19 cellular contexts compared by ENCODE assay signal in the genomic region with DNA sequence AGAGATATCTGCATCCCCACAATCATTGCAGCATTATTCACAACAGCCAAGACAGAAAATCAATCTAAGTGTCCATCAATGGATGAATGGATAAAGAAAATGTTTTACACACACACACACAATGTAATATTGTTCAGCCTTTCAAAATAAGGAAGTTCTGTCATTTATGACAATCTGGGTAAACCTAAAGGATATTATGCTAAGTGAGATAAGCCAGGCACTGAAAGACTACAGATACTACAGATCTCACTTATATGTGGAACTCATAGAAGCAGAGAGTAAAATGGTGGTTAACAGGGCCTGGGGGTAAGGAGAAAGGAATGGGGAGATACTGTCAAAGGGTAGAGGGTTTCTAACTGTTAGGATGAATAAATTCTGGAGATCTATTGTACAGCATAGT. TPM values are rescaled to one million over a fixed set of nuclear protein-coding genes. Genes with fewer than 3 reads are reported as not detected.
A peak's percentile ranks its signal among the peaks of the same experiment; 100 is the strongest.
DNase-seq lines count a peak whose midpoint lies in the region; ATAC-seq, FAIRE-seq and TF ChIP-seq lines count a peak whose summit lies in the region.
"Had no signal": no experiment of that assay in that cellular context is flagged by ENCODE, and none has a peak within 500 bp of the region (broad histone marks: within the 10 kb centered on the region; RNA-seq: fewer than 3 reads in every experiment).

No MANE protein-coding gene starts in this region.

- H3K4me3 Mint-ChIP-seq in effector memory CD8-positive, alpha-beta T cell = no peak overlapping the region
- H3K4me3 Mint-ChIP-seq: B cell; CD4-positive, alpha-beta memory T cell had no signal

- no peaks in the 10 kb centered on the region for H3K79me2 ChIP-seq in K562 (ENCODE audit: control insufficient read depth, insufficient read depth, low read length)

- no peaks in the 10 kb centered on the region for H3K27me3 Mint-ChIP-seq in effector memory CD8-positive, alpha-beta T cell
- H3K27me3 Mint-ChIP-seq: B cell; CD4-positive, alpha-beta memory T cell had no signal

- H3K4me2 ChIP-seq in K562 (ENCODE audit: insufficient read depth, low read length) = no peak overlapping the region

- no peak for TF ChIP-seq POLR2A in K562 (conservative IDR thresholded peaks at IDR 0.05)

- no peak overlapping the region for H3K27ac Mint-ChIP-seq in effector memory CD8-positive, alpha-beta T cell
- H3K27ac Mint-ChIP-seq: B cell; CD4-positive, alpha-beta memory T cell had no signal

- no peaks in the 10 kb centered on the region for H3K9me1 ChIP-seq in K562 (ENCODE audit: control insufficient read depth, insufficient read depth, low read length)

- TF ChIP-seq CTCF in K562 (IDR thresholded peaks at IDR 0.05 in 2 of 3, conservative IDR thresholded peaks at IDR 0.05 in 1 of 3; ENCODE audit: insufficient read depth in 2 of 3, low read depth in 1 of 3, low read length in 3 of 3) = no peak

- no peak overlapping the region for H3K27ac ChIP-seq in K562 (ENCODE audit: extremely low read depth, low read depth, low read length)
- H3K27ac ChIP-seq: C4-2B had no signal

- no peak overlapping the region for H2AFZ ChIP-seq in K562 (ENCODE audit: low read depth, low read length)

- peaks cover 3 to 13% of the 10 kb centered on the region in 2 experiments; a peak in 3 of 5 replicates for H3K4me1 ChIP-seq in K562 (replicated peaks in 1 of 2; ENCODE audit: control insufficient read depth in 2 of 2, insufficient read depth in 2 of 2, low read length in 2 of 2)
- H3K4me1 ChIP-seq: HAP-1 had no signal

- no peak overlapping the region for H3K4me3 ChIP-seq in K562
- H3K4me3 ChIP-seq: HAP-1 had no signal

- peak; percentile 16; the same call in 1 of the 3 replicates for ATAC-seq in K562
- no peak for ATAC-seq in effector memory CD8-positive, alpha-beta T cell (replicated peaks)
- ATAC-seq: HepG2 had no signal

- peak; percentile 40 for FAIRE-seq in K562 (lab: Jason Lieb, UNC)
- FAIRE-seq: A204.1, G401.6, H1, HepG2, HTR-8/SVneo had no signal

- no peak overlapping the region for H3K9ac ChIP-seq in K562 (ENCODE audit: insufficient read depth in 1 of 2, low read depth in 2 of 2, low read length in 2 of 2)

- in situ Hi-C loops in KBM-7 (cut with MboI; ENCODE audit: low pct_unique_long_range_greater_than_20kb, low sequenced_read_pairs) (no loop called here), K562 (cut with MboI) (no loop called here)

- no peaks in the 10 kb centered on the region for H3K36me3 ChIP-seq in K562 (ENCODE audit: control insufficient read depth, insufficient read depth, low read length)
- H3K36me3 ChIP-seq: HAP-1 had no signal

- POLR2A ChIA-PET in K562 (lab: Yijun Ruan, JAX) = no interaction called here

- no peaks in the 10 kb centered on the region for H3K4me1 Mint-ChIP-seq in effector memory CD8-positive, alpha-beta T cell (ENCODE audit: low read depth in 2 of 2)
- H3K4me1 Mint-ChIP-seq: CD4-positive, alpha-beta memory T cell had no signal

- BruUV-seq in K562 (replicated peaks; lab: Mats Ljungman, UMichigan) = no TSS peak

- H3K9me3 Mint-ChIP-seq in effector memory CD8-positive, alpha-beta T cell = no peaks in the 10 kb centered on the region
- H3K9me3 Mint-ChIP-seq: CD4-positive, alpha-beta memory T cell had no signal

- intact Hi-C loops in K562 (cut with micrococcal nuclease) = no loop called here

- no peaks in the 10 kb centered on the region for H4K20me1 ChIP-seq in K562 (replicated peaks; ENCODE audit: control insufficient read depth, insufficient read depth, low read length)

- TF ChIP-seq EP300 in K562 (IDR thresholded peaks at IDR 0.05; ENCODE audit: low read length) = no peak

- no peaks in the 10 kb centered on the region for H3K9me3 ChIP-seq in K562 (replicated peaks; ENCODE audit: control insufficient read depth, insufficient read depth, low read depth, low read length)
- H3K9me3 ChIP-seq: HAP-1 had no signal

- CTCF ChIA-PET in K562 (lab: Yijun Ruan, JAX; ENCODE audit: low intra/inter-chr PET ratio) = no interaction called here

- no peak; a peak in 1 of 4 replicates for TF ChIP-seq RAD21 in K562 (CRISPR knock-in tag; conservative IDR thresholded peaks at IDR 0.05 in 1 of 2, IDR thresholded peaks at IDR 0.05 in 1 of 2)

- H3K36me3 Mint-ChIP-seq in effector memory CD8-positive, alpha-beta T cell (ENCODE audit: insufficient read depth) = peaks cover 3% of the 10 kb centered on the region
- H3K36me3 Mint-ChIP-seq: CD4-positive, alpha-beta memory T cell had no signal

- no peaks in the 10 kb centered on the region for H3K27me3 ChIP-seq in K562 (ENCODE audit: control insufficient read depth in 2 of 2, insufficient read depth in 2 of 2, low read length in 2 of 2)

- DNase-seq in KBM-7 = peak; percentile 56
- peak; percentile 95 for DNase-seq in OCI-M1 (lab: John Stamatoyannopoulos, UW)
- DNase-seq in K562 (ENCODE audit: extremely low read depth in 1 of 4, low spot score in 3 of 4) = no peak
- DNase-seq in effector memory CD8-positive, alpha-beta T cell = no peak
- DNase-seq in SHP77 (lab: John Stamatoyannopoulos, UW) = no peak
- DNase-seq in T1000 (lab: John Stamatoyannopoulos, UW) = no peak
- no peak for DNase-seq in NAMALWA (ENCODE audit: low spot score)
- DNase-seq: CD4-positive, alpha-beta memory T cell; DMS153; DMS79 treated with DMSO at 0.1 percent for 48 hours; EL had no signal

TF ChIP-seq in K562, 482 proteins besides CTCF, POLR2A, EP300 and RAD21 (continues in another document):
- TF ChIP-seq LEF1 (IDR thresholded peaks at IDR 0.05) = no peak
- TF ChIP-seq SMARCA4 (IDR thresholded peaks at IDR 0.05) = peak; percentile 39; the same call in 1 of the 2 replicates
- no peak for TF ChIP-seq ZNF589 (CRISPR knock-in tag; IDR thresholded peaks at IDR 0.05; ENCODE audit: low read depth)
- TF ChIP-seq GTF2E2 (tag; IDR thresholded peaks at IDR 0.05) = no peak
- no peak for TF ChIP-seq GABPB2 (CRISPR knock-in tag; conservative IDR thresholded peaks at IDR 0.05)
- TF ChIP-seq RCOR1 (IDR thresholded peaks at IDR 0.05; ENCODE audit: borderline replicate concordance in 1 of 2, low read depth in 2 of 2, low read length in 2 of 2) = peak in 1 of 2 experiments; percentile 45; a peak in 1 of 4 replicates
- TF ChIP-seq, protein P1, sequence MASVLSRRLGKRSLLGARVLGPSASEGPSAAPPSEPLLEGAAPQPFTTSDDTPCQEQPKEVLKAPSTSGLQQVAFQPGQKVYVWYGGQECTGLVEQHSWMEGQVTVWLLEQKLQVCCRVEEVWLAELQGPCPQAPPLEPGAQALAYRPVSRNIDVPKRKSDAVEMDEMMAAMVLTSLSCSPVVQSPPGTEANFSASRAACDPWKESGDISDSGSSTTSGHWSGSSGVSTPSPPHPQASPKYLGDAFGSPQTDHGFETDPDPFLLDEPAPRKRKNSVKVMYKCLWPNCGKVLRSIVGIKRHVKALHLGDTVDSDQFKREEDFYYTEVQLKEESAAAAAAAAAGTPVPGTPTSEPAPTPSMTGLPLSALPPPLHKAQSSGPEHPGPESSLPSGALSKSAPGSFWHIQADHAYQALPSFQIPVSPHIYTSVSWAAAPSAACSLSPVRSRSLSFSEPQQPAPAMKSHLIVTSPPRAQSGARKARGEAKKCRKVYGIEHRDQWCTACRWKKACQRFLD (CRISPR knock-in tag; IDR thresholded peaks at IDR 0.05) = no peak
- TF ChIP-seq TCF3 (CRISPR knock-in tag; IDR thresholded peaks at IDR 0.05) = peak; percentile 32; the same call in 1 of the 2 replicates
- no peak for TF ChIP-seq HCFC1 (IDR thresholded peaks at IDR 0.05; ENCODE audit: low read depth, low read length)

RNA-seq across cellular contexts. Expression of gene EED, which starts 36.0 kb away (rescaled TPM):
- total RNA-seq in K562 (2011; cell fraction: chromatin; rRNA removed; ENCODE audit: low replicate concordance) = 50.8 and 171 TPM in 2 replicates
- 21.7 and 26.6 TPM in 2 replicates for total RNA-seq in K562 (2011; cell fraction: nucleolus; rRNA removed)
- total RNA-seq in K562 (2011; cell fraction: nucleoplasm; rRNA removed) = 72.6 and 106 TPM in 2 replicates
- total RNA-seq in K562 (2014; rRNA removed) (33.0 and 34.4 TPM in 2 replicates), K562 (2014; rRNA removed; fragmentation: Illumina TruSeq; extraction: Trizol) (57.1 and 62.6 TPM in 2 replicates), K562 (2015; rRNA removed; fragmentation: Illumina TruSeq; extraction: Trizol) (51.5 and 55.1 TPM in 2 replicates), K562 (2021) (47.4 and 47.8 TPM in 2 replicates)
- polyA plus RNA-seq in K562 (2011; rRNA removed) (61.6 and 99.5 TPM in 2 replicates), K562 (2014; fragmentation: Illumina TruSeq; extraction: Trizol) (41.9 and 43.1 TPM in 2 replicates), K562 (2014; fragmentation: Nextera tagmentation; extraction: Ambion mirVana) (100 to 1,000 TPM; 108 to 110 TPM), K562 (2014; rRNA removed) (47.3 and 48.0 TPM in 2 replicates)
- polyA plus RNA-seq in K562 (2011; cell fraction: cytosol; rRNA removed) = 16.1 and 24.9 TPM in 2 replicates
- polyA plus RNA-seq in K562 (2011; cell fraction: nucleus; rRNA removed) = 39.1 and 51.7 TPM in 2 replicates
- 32.5 and 74.9 TPM in 2 replicates for polyA plus RNA-seq in K562 (2012)
- polyA minus RNA-seq in K562 (2011; rRNA and poly(A)+ RNA removed) = 67.8 and 85.7 TPM in 2 replicates
- 20.5 and 31.8 TPM in 2 replicates for polyA minus RNA-seq in K562 (2011; cell fraction: cytosol; rRNA and poly(A)+ RNA removed)
- polyA minus RNA-seq in K562 (2011; cell fraction: nucleus; rRNA and poly(A)+ RNA removed) = 45.6 and 53.3 TPM in 2 replicates

Comparison
In these comparisons a context has a peak if more than half of its experiments do, and no peak if none do; other contexts are left out.
1. DNase-seq: peak in KBM-7 (single experiment) and OCI-M1 (single experiment); none in K562 (0 of 4), effector memory CD8-positive, alpha-beta T cell (0 of 3), SHP77 (0 of 2), T1000 (single experiment) and NAMALWA (single experiment).